In genomic region chr1:180194048-180194425, GRCh38 we compare ENCODE assay signal across 35 cellular contexts. TPM values are rescaled to one million over a fixed set of nuclear protein-coding genes. Genes with fewer than 3 reads are reported as not detected.
"Had no signal": no experiment of that assay in that cellular context is flagged by ENCODE, and none has a peak within 500 bp of the region (broad histone marks: within the 10 kb centered on the region; RNA-seq: fewer than 3 reads in every experiment).

No MANE protein-coding gene starts in this region.

- H3K27ac Mint-ChIP-seq: activated B cell treated with CpG ODN at 0.5 μM for 24 hours; activated CD4-positive, alpha-beta memory T cell treated with anti-CD3 and anti-CD28 coated beads for 36 hours; activated CD4-positive, alpha-beta T cell treated with anti-CD3 and anti-CD28 coated beads for 36 hours; activated CD4-positive, alpha-beta T cell treated with anti-CD3 and anti-CD28 coated beads, Interleukin-2, amount 10 ng/mL, durations not matched to agents 24 days and 14 days; activated CD8-positive, alpha-beta memory T cell treated with anti-CD3 and anti-CD28 coated beads, Interleukin-2, amount 10 ng/mL, durations not matched to agents 7 days and 5 days; activated CD8-positive, alpha-beta T cell treated with anti-CD3 and anti-CD28 coated beads, Interleukin-2, amount 10 ng/mL, durations not matched to agents 7 days and 5 days; activated naive CD4-positive, alpha-beta T cell treated with anti-CD3 and anti-CD28 coated beads, Interleukin-2, amount 50 U/mL, for 24 hours; activated naive CD8-positive, alpha-beta T cell treated with anti-CD3 and anti-CD28 coated beads for 36 hours; activated naive CD8-positive, alpha-beta T cell treated with anti-CD3 and anti-CD28 coated beads, Interleukin-2, amount 50 U/mL, for 24 hours; activated T-cell treated with anti-CD3 and anti-CD28 coated beads, Interleukin-2, amount 50 U/mL, for 24 hours; activated T-cell treated with anti-CD3 and anti-CD28 coated beads, Interleukin-2, amount 50 U/mL, for 72 hours; T-helper 2 cell treated with Interferon-gamma antibody and Interleukin-4, amounts not matched to agents 5 μg/mL and 100 μg/mL, for 36 hours had no signal

- H3K9me3 ChIP-seq: adrenal gland, body of pancreas, esophagus squamous epithelium, gastroesophageal sphincter, heart right ventricle had no signal

- H3K27me3 ChIP-seq: adrenal gland, body of pancreas, esophagus squamous epithelium, gastroesophageal sphincter, heart right ventricle had no signal

- H3K4me3 Mint-ChIP-seq: activated B cell treated with CpG ODN at 0.5 μM for 24 hours; activated CD4-positive, alpha-beta memory T cell treated with anti-CD3 and anti-CD28 coated beads for 36 hours; activated CD4-positive, alpha-beta T cell treated with anti-CD3 and anti-CD28 coated beads for 36 hours; activated CD4-positive, alpha-beta T cell treated with anti-CD3 and anti-CD28 coated beads, Interleukin-2, amount 10 ng/mL, durations not matched to agents 24 days and 14 days; activated CD8-positive, alpha-beta memory T cell treated with anti-CD3 and anti-CD28 coated beads, Interleukin-2, amount 10 ng/mL, durations not matched to agents 7 days and 5 days; activated CD8-positive, alpha-beta T cell treated with anti-CD3 and anti-CD28 coated beads, Interleukin-2, amount 10 ng/mL, durations not matched to agents 7 days and 5 days; activated naive CD4-positive, alpha-beta T cell treated with anti-CD3 and anti-CD28 coated beads, Interleukin-2, amount 50 U/mL, for 24 hours; activated naive CD8-positive, alpha-beta T cell treated with anti-CD3 and anti-CD28 coated beads for 36 hours; activated naive CD8-positive, alpha-beta T cell treated with anti-CD3 and anti-CD28 coated beads, Interleukin-2, amount 50 U/mL, for 24 hours; activated T-cell treated with anti-CD3 and anti-CD28 coated beads, Interleukin-2, amount 50 U/mL, for 24 hours; activated T-cell treated with anti-CD3 and anti-CD28 coated beads, Interleukin-2, amount 50 U/mL, for 72 hours; T-helper 17 cell; T-helper 2 cell treated with Interferon-gamma antibody and Interleukin-4, amounts not matched to agents 5 μg/mL and 100 μg/mL, for 36 hours had no signal

- H3K36me3 Mint-ChIP-seq: activated CD8-positive, alpha-beta memory T cell treated with anti-CD3 and anti-CD28 coated beads, Interleukin-2, amount 10 ng/mL, durations not matched to agents 7 days and 5 days had no signal

- H3K4me1 Mint-ChIP-seq: activated B cell treated with CpG ODN at 0.5 μM for 24 hours; activated CD4-positive, alpha-beta T cell treated with anti-CD3 and anti-CD28 coated beads for 36 hours; activated naive CD4-positive, alpha-beta T cell treated with anti-CD3 and anti-CD28 coated beads, Interleukin-2, amount 50 U/mL, for 24 hours; activated naive CD8-positive, alpha-beta T cell treated with anti-CD3 and anti-CD28 coated beads for 36 hours had no signal

- H3K4me1 ChIP-seq: body of pancreas, gastroesophageal sphincter, heart right ventricle had no signal

- H3K27ac ChIP-seq: adrenal gland, body of pancreas, epithelial cell of prostate, esophagus squamous epithelium, gastroesophageal sphincter, heart right ventricle had no signal

- H3K4me3 ChIP-seq: adrenal gland, body of pancreas, esophagus squamous epithelium, gastroesophageal sphincter, heart right ventricle had no signal

- H3K27me3 Mint-ChIP-seq: activated B cell treated with CpG ODN at 0.5 μM for 24 hours; activated CD4-positive, alpha-beta memory T cell treated with anti-CD3 and anti-CD28 coated beads for 36 hours; activated CD4-positive, alpha-beta T cell treated with anti-CD3 and anti-CD28 coated beads for 36 hours; activated CD4-positive, alpha-beta T cell treated with anti-CD3 and anti-CD28 coated beads, Interleukin-2, amount 10 ng/mL, durations not matched to agents 24 days and 14 days; activated CD8-positive, alpha-beta memory T cell treated with anti-CD3 and anti-CD28 coated beads, Interleukin-2, amount 10 ng/mL, durations not matched to agents 7 days and 5 days; activated naive CD4-positive, alpha-beta T cell treated with anti-CD3 and anti-CD28 coated beads, Interleukin-2, amount 50 U/mL, for 24 hours; activated naive CD8-positive, alpha-beta T cell treated with anti-CD3 and anti-CD28 coated beads for 36 hours; activated naive CD8-positive, alpha-beta T cell treated with anti-CD3 and anti-CD28 coated beads, Interleukin-2, amount 50 U/mL, for 24 hours; activated T-cell treated with anti-CD3 and anti-CD28 coated beads, Interleukin-2, amount 50 U/mL, for 24 hours; T-helper 17 cell had no signal

- H3K9me3 Mint-ChIP-seq: activated B cell treated with CpG ODN at 0.5 μM for 24 hours; activated CD4-positive, alpha-beta memory T cell treated with anti-CD3 and anti-CD28 coated beads for 36 hours; activated CD4-positive, alpha-beta T cell treated with anti-CD3 and anti-CD28 coated beads, Interleukin-2, amount 10 ng/mL, durations not matched to agents 24 days and 14 days; activated naive CD4-positive, alpha-beta T cell treated with anti-CD3 and anti-CD28 coated beads, Interleukin-2, amount 50 U/mL, for 24 hours; activated naive CD8-positive, alpha-beta T cell treated with anti-CD3 and anti-CD28 coated beads for 36 hours; activated naive CD8-positive, alpha-beta T cell treated with anti-CD3 and anti-CD28 coated beads, Interleukin-2, amount 50 U/mL, for 24 hours; activated T-cell treated with anti-CD3 and anti-CD28 coated beads, Interleukin-2, amount 50 U/mL, for 24 hours; activated T-cell treated with anti-CD3 and anti-CD28 coated beads, Interleukin-2, amount 50 U/mL, for 72 hours; T-helper 2 cell treated with Interferon-gamma antibody and Interleukin-4, amounts not matched to agents 5 μg/mL and 100 μg/mL, for 36 hours had no signal

- ATAC-seq: activated CD4-positive, alpha-beta T cell treated with anti-CD3 and anti-CD28 coated beads for 36 hours; activated CD8-positive, alpha-beta memory T cell treated with anti-CD3 and anti-CD28 coated beads, Interleukin-2, amount 10 ng/mL, durations not matched to agents 7 days and 5 days; activated CD8-positive, alpha-beta T cell treated with anti-CD3 and anti-CD28 coated beads, Interleukin-2, amount 10 ng/mL, durations not matched to agents 7 days and 5 days; activated naive CD8-positive, alpha-beta T cell treated with anti-CD3 and anti-CD28 coated beads, Interleukin-2, amount 50 U/mL, for 24 hours; activated T-cell treated with anti-CD3 and anti-CD28 coated beads, Interleukin-2, amount 50 U/mL, for 72 hours; body of pancreas; gastroesophageal sphincter; heart right ventricle; T-helper 17 cell had no signal

- DNase-seq: activated B cell treated with CpG ODN at 0.5 μM for 24 hours; activated CD4-positive, alpha-beta memory T cell treated with anti-CD3 and anti-CD28 coated beads for 36 hours; activated CD4-positive, alpha-beta T cell treated with anti-CD3 and anti-CD28 coated beads for 36 hours; activated CD4-positive, alpha-beta T cell treated with anti-CD3 and anti-CD28 coated beads, Interleukin-2, amount 10 ng/mL, durations not matched to agents 24 days and 14 days; activated CD4-positive, CD25-positive, alpha-beta regulatory T cell treated with anti-CD3 and anti-CD28 coated beads, Interleukin-2, amount 50 U/mL, for 72 hours; activated CD8-positive, alpha-beta memory T cell treated with anti-CD3 and anti-CD28 coated beads, Interleukin-2, amount 10 ng/mL, durations not matched to agents 7 days and 5 days; activated CD8-positive, alpha-beta memory T cell treated with anti-CD3 and anti-CD28 coated beads, Interleukin-2, amount 50 U/mL, for 4 hours; activated CD8-positive, alpha-beta T cell treated with anti-CD3 and anti-CD28 coated beads, Interleukin-2, amount 10 ng/mL, durations not matched to agents 7 days and 5 days; activated gamma-delta T cell treated with Interleukin-2 at 50 U/mL for 16 hours; activated naive CD4-positive, alpha-beta T cell treated with Interleukin-2 at 50 U/mL for 16 hours; activated naive CD8-positive, alpha-beta T cell treated with anti-CD3 and anti-CD28 coated beads for 36 hours; activated naive CD8-positive, alpha-beta T cell treated with anti-CD3 and anti-CD28 coated beads, Interleukin-2, amount 50 U/mL, for 24 hours; activated T-cell treated with anti-CD3 and anti-CD28 coated beads, Interleukin-2, amount 50 U/mL, for 24 hours; activated T-cell treated with anti-CD3 and anti-CD28 coated beads, Interleukin-2, amount 50 U/mL, for 72 hours; adrenal gland; amygdala; aorta; body of pancreas; caudate nucleus; cortex of kidney; dermis blood vessel endothelial cell; effector CD4-positive, alpha-beta T cell; esophagus squamous epithelium; foreskin melanocyte; heart right ventricle; T-helper 1 cell; T-helper 17 cell; T1000 had no signal

RNA-seq across cellular contexts. Expression of gene LHX4, which starts 36.0 kb away (rescaled TPM):
- total RNA-seq: activated B cell treated with CpG ODN at 0.5 μM for 24 hours; activated CD4-positive, alpha-beta memory T cell treated with anti-CD3 and anti-CD28 coated beads for 36 hours; activated CD4-positive, alpha-beta T cell treated with anti-CD3 and anti-CD28 coated beads for 36 hours; activated CD4-positive, alpha-beta T cell treated with anti-CD3 and anti-CD28 coated beads, Interleukin-2, amount 10 ng/mL, durations not matched to agents 24 days and 14 days; activated CD8-positive, alpha-beta memory T cell treated with anti-CD3 and anti-CD28 coated beads for 36 hours; activated CD8-positive, alpha-beta memory T cell treated with anti-CD3 and anti-CD28 coated beads, Interleukin-2, amount 10 ng/mL, durations not matched to agents 7 days and 5 days; activated CD8-positive, alpha-beta T cell treated with anti-CD3 and anti-CD28 coated beads, Interleukin-2, amount 10 ng/mL, durations not matched to agents 7 days and 5 days; activated naive CD8-positive, alpha-beta T cell treated with anti-CD3 and anti-CD28 coated beads for 36 hours; activated T-cell treated with anti-CD3 and anti-CD28 coated beads, Interleukin-2, amount 50 U/mL, for 72 hours; adrenal gland; aorta; body of pancreas; dermis blood vessel endothelial cell; endothelial cell of umbilical vein; gastroesophageal sphincter; glomerular endothelial cell; heart right ventricle; T-helper 17 cell had no signal
